In genomic region chr3:69831737-69832136, GRCh38 we compare ENCODE assay signal across 15 cellular contexts.
DNase-seq lines count a peak whose midpoint lies in the region; ATAC-seq and TF ChIP-seq lines count a peak whose summit lies in the region.
"Had no signal": no experiment of that assay in that cellular context is flagged by ENCODE, and none has a peak within 500 bp of the region (broad histone marks: within the 10 kb centered on the region; RNA-seq: fewer than 3 reads in every experiment).

No MANE protein-coding gene starts in this region.

- DNase-seq in Right ventricle myocardium inferior (ENCODE audit: missing footprints) (no peak), left cardiac atrium (no peak), HEK293T (ENCODE audit: extremely low spot score) (no peak)
- DNase-seq: Caco-2; CD4-positive, CD25-positive, alpha-beta regulatory T cell; CD8-positive, alpha-beta T cell; DMS153; DND-41; GM23248; H7; HCEC 1CT had no signal

- CTCF ChIA-PET in HEK293T (lab: Yijun Ruan, JAX) = interaction anchor here (0.6 kb wide), 1 partner anchor 661 kb away, joined by 3 read pairs; no protein-coding TSS in a partner anchor

- H3K4me3 Mint-ChIP-seq in dendritic cell treated with granulocyte-macrophage colony-stimulating factor and Interleukin-4, amounts not matched to agents 40 ng/mL and 50 ng/mL, for 4 days = no peak overlapping the region
- H3K4me3 Mint-ChIP-seq in stimulated activated memory B cell treated with anti-CD40 and anti-IgM and Interleukin-4, amounts not matched to agents 10 μg/mL and 1 μg/mL and 100 μg/mL, for 72 hours = no peak overlapping the region
- H3K4me3 Mint-ChIP-seq: B cell; CD4-positive, CD25-positive, alpha-beta regulatory T cell; CD8-positive, alpha-beta T cell had no signal

- H3K4me1 Mint-ChIP-seq in dendritic cell treated with granulocyte-macrophage colony-stimulating factor and Interleukin-4, amounts not matched to agents 40 ng/mL and 50 ng/mL, for 4 days (ENCODE audit: low read depth) = peaks cover 31% of the 10 kb centered on the region
- no peaks in the 10 kb centered on the region for H3K4me1 Mint-ChIP-seq in stimulated activated memory B cell treated with anti-CD40 and anti-IgM and Interleukin-4, amounts not matched to agents 10 μg/mL and 1 μg/mL and 100 μg/mL, for 72 hours
- H3K4me1 Mint-ChIP-seq: B cell; CD4-positive, CD25-positive, alpha-beta regulatory T cell had no signal

- H3K9me3 Mint-ChIP-seq in dendritic cell treated with granulocyte-macrophage colony-stimulating factor and Interleukin-4, amounts not matched to agents 40 ng/mL and 50 ng/mL, for 4 days = peaks cover 15% of the 10 kb centered on the region
- H3K9me3 Mint-ChIP-seq in stimulated activated memory B cell treated with anti-CD40 and anti-IgM and Interleukin-4, amounts not matched to agents 10 μg/mL and 1 μg/mL and 100 μg/mL, for 72 hours = peaks cover 7% of the 10 kb centered on the region

- ATAC-seq in Right ventricle myocardium inferior = peak; percentile 27
- no peak for ATAC-seq in left cardiac atrium
- ATAC-seq in stimulated activated memory B cell treated with anti-CD40 and anti-IgM and Interleukin-4, amounts not matched to agents 10 μg/mL and 1 μg/mL and 100 μg/mL, for 72 hours = peak; percentile 58
- ATAC-seq in GM19351 (IDR thresholded peaks at IDR 0.05; ENCODE audit: unreplicated experiment) = no peak
- ATAC-seq: CD8-positive, alpha-beta T cell had no signal

- POLR2A ChIA-PET in HEK293T (lab: Yijun Ruan, JAX) = no interaction called here

- no peaks in the 10 kb centered on the region for H3K27me3 Mint-ChIP-seq in dendritic cell treated with granulocyte-macrophage colony-stimulating factor and Interleukin-4, amounts not matched to agents 40 ng/mL and 50 ng/mL, for 4 days
- H3K27me3 Mint-ChIP-seq in stimulated activated memory B cell treated with anti-CD40 and anti-IgM and Interleukin-4, amounts not matched to agents 10 μg/mL and 1 μg/mL and 100 μg/mL, for 72 hours = no peaks in the 10 kb centered on the region
- H3K27me3 Mint-ChIP-seq: B cell; CD4-positive, CD25-positive, alpha-beta regulatory T cell had no signal

- peak overlapping the region; percentile 2 for H3K27ac Mint-ChIP-seq in dendritic cell treated with granulocyte-macrophage colony-stimulating factor and Interleukin-4, amounts not matched to agents 40 ng/mL and 50 ng/mL, for 4 days
- H3K27ac Mint-ChIP-seq in stimulated activated memory B cell treated with anti-CD40 and anti-IgM and Interleukin-4, amounts not matched to agents 10 μg/mL and 1 μg/mL and 100 μg/mL, for 72 hours = no peak overlapping the region
- H3K27ac Mint-ChIP-seq: B cell; CD4-positive, CD25-positive, alpha-beta regulatory T cell; CD8-positive, alpha-beta T cell had no signal

- H3K36me3 Mint-ChIP-seq in dendritic cell treated with granulocyte-macrophage colony-stimulating factor and Interleukin-4, amounts not matched to agents 40 ng/mL and 50 ng/mL, for 4 days (ENCODE audit: low read depth) = peaks cover 13% of the 10 kb centered on the region
- no peaks in the 10 kb centered on the region for H3K36me3 Mint-ChIP-seq in stimulated activated memory B cell treated with anti-CD40 and anti-IgM and Interleukin-4, amounts not matched to agents 10 μg/mL and 1 μg/mL and 100 μg/mL, for 72 hours
- H3K36me3 Mint-ChIP-seq: CD4-positive, CD25-positive, alpha-beta regulatory T cell; CD8-positive, alpha-beta T cell had no signal

- intact Hi-C loops in Right ventricle myocardium inferior (cut with DNase I) (no loop called here), left cardiac atrium (cut with DNase I) (no loop called here)
- intact Hi-C loops in dendritic cell treated with granulocyte-macrophage colony-stimulating factor and Interleukin-4, amounts not matched to agents 40 ng/mL and 50 ng/mL, for 4 days (cut with micrococcal nuclease) = no loop called here

TF ChIP-seq in HEK293T, 16 proteins besides CTCF, POLR2A, EP300 and RAD21:
- TF ChIP-seq FOXM1 (IDR thresholded peaks at IDR 0.05; ENCODE audit: borderline replicate concordance) (no peak), ELF4 (IDR thresholded peaks at IDR 0.05) (no peak), LEF1 (IDR thresholded peaks at IDR 0.05; ENCODE audit: borderline replicate concordance) (no peak), ZNF384 (IDR thresholded peaks at IDR 0.05) (no peak), L3MBTL2 (conservative IDR thresholded peaks at IDR 0.05) (no peak), SP1 (IDR thresholded peaks at IDR 0.05) (no peak), HDGF (IDR thresholded peaks at IDR 0.05; ENCODE audit: borderline replicate concordance) (no peak), FOXK2 (IDR thresholded peaks at IDR 0.05) (no peak), TARDBP (IDR thresholded peaks at IDR 0.05) (no peak), ARNT (IDR thresholded peaks at IDR 0.05) (no peak), BHLHE40 (IDR thresholded peaks at IDR 0.05; ENCODE audit: borderline replicate concordance) (no peak), FOXA1 (IDR thresholded peaks at IDR 0.05) (no peak), NFRKB (IDR thresholded peaks at IDR 0.05) (no peak), SUZ12 (IDR thresholded peaks at IDR 0.05) (no peak), PKNOX1 (IDR thresholded peaks at IDR 0.05) (no peak), CTBP1 (IDR thresholded peaks at IDR 0.05; ENCODE audit: borderline replicate concordance) (no peak)

Comparison
In these comparisons a context has a peak if more than half of its experiments do, and no peak if none do; other contexts are left out.
1. ATAC-seq: peak in Right ventricle myocardium inferior (single experiment) and stimulated activated memory B cell treated with anti-CD40 and anti-IgM and Interleukin-4, amounts not matched to agents 10 μg/mL and 1 μg/mL and 100 μg/mL, for 72 hours (single experiment); none in left cardiac atrium (0 of 2) and GM19351 (single experiment).